In genomic region chr11:119334173-119334930, GRCh38 we compare ENCODE assay signal across 8 cellular contexts. TPM values are rescaled to one million over a fixed set of nuclear protein-coding genes. Genes with fewer than 3 reads are reported as not detected.
A peak's percentile ranks its signal among the peaks of the same experiment; 100 is the strongest.
DNase-seq lines count a peak whose midpoint lies in the region; ATAC-seq and TF ChIP-seq lines count a peak whose summit lies in the region.

RNF26 (plus strand) TSS chr11:119334527; CDS start chr11:119335123, 596 bp downstream.

- H3K9me3 ChIP-seq in T-helper 17 cell (ENCODE audit: control insufficient read depth, low read length, poor library complexity, severe bottlenecking) (no peaks in the 10 kb centered on the region), prostate gland (no peaks in the 10 kb centered on the region)

- DNase-seq in NCI-H1694 treated with DMSO at 0.1 percent for 48 hours (lab: John Stamatoyannopoulos, UW) (peak; percentile 89), T-helper 17 cell (peak; percentile 79 to 89 (median 84)), left ventricle myocardium superior (peak; percentile 92), prostate gland (ENCODE audit: low spot score) (peak; percentile 97)

- ATAC-seq in HG02885 (IDR thresholded peaks at IDR 0.05; ENCODE audit: poor library complexity, unreplicated experiment) (peak; percentile 94), T-helper 17 cell (peak; percentile 96), left ventricle myocardium superior (peak; percentile 92)

- H3K36me3 Mint-ChIP-seq in T-helper 17 cell (ENCODE audit: low read depth) = peaks cover 6% of the 10 kb centered on the region

- peak within 1 kb of the TSS; percentile 93 for H3K27ac Mint-ChIP-seq in T-helper 17 cell

- H3K36me3 ChIP-seq in prostate gland (no peaks in the 10 kb centered on the region), urinary bladder (ENCODE audit: insufficient read depth) (no peaks in the 10 kb centered on the region)

- no peak for TF ChIP-seq CTCF in prostate gland (IDR thresholded peaks at IDR 0.05)

- H3K4me1 ChIP-seq in prostate gland (replicated peaks) = peaks cover 11% of the 10 kb centered on the region
- peaks cover 4% of the 10 kb centered on the region for H3K4me1 ChIP-seq in urinary bladder (ENCODE audit: insufficient read depth)

- TF ChIP-seq POLR2A in GM15510 (IDR thresholded peaks at IDR 0.05; ENCODE audit: borderline replicate concordance, extremely low read depth, insufficient read length) = peak; percentile 74
- TF ChIP-seq POLR2A in prostate gland (IDR thresholded peaks at IDR 0.05) = peak; percentile 70

- intact Hi-C loops in left ventricle myocardium superior (cut with micrococcal nuclease) (no loop called here), prostate gland (cut with DNase I) (no loop called here)

- peaks cover 22% of the 10 kb centered on the region for H3K27me3 Mint-ChIP-seq in T-helper 17 cell

- H3K27me3 ChIP-seq in prostate gland (replicated peaks; ENCODE audit: insufficient read depth) = no peaks in the 10 kb centered on the region

- H3K27ac ChIP-seq in angular gyrus (ENCODE audit: low read depth, low read length) = peak within 1 kb of the TSS; percentile 62
- H3K27ac ChIP-seq in prostate gland = peak within 1 kb of the TSS; percentile 77 to 80
- H3K27ac ChIP-seq in urinary bladder (ENCODE audit: low read depth) = peak within 1 kb of the TSS; percentile 94

- H3K4me3 Mint-ChIP-seq in T-helper 17 cell = peak within 1 kb of the TSS; percentile 96

- peak within 1 kb of the TSS; percentile 63 to 84 for H3K4me3 ChIP-seq in prostate gland
- peak within 1 kb of the TSS; percentile 89 for H3K4me3 ChIP-seq in urinary bladder (ENCODE audit: low read depth, low read length)

- 0% methylated on average over 48 of the region's 54 CpGs for WGBS in prostate gland
- WGBS in urinary bladder = under 1% methylated on average over 54 of the region's 54 CpGs

- H3K4me1 Mint-ChIP-seq in T-helper 17 cell = peaks cover 24% of the 10 kb centered on the region

RNA-seq across cellular contexts. Expression of gene RNF26, which starts in this region (rescaled TPM):
- total RNA-seq in T-helper 17 cell (10 to 100 TPM; 15.3 to 19.0 TPM), left ventricle myocardium superior (13.2 TPM), prostate gland (10 to 100 TPM; 17.6 to 34.2 TPM), urinary bladder (4.7 TPM)
- polyA plus RNA-seq in urinary bladder = 33.3 TPM

Comparison
In these comparisons a context has a peak if more than half of its experiments do, and no peak if none do; other contexts are left out.
1. Peak in every context shown above with its lines: DNase-seq, ATAC-seq, H3K4me3 ChIP-seq and H3K27ac ChIP-seq.